ENCODE assay signal across 11 cellular contexts in the genomic region with DNA sequence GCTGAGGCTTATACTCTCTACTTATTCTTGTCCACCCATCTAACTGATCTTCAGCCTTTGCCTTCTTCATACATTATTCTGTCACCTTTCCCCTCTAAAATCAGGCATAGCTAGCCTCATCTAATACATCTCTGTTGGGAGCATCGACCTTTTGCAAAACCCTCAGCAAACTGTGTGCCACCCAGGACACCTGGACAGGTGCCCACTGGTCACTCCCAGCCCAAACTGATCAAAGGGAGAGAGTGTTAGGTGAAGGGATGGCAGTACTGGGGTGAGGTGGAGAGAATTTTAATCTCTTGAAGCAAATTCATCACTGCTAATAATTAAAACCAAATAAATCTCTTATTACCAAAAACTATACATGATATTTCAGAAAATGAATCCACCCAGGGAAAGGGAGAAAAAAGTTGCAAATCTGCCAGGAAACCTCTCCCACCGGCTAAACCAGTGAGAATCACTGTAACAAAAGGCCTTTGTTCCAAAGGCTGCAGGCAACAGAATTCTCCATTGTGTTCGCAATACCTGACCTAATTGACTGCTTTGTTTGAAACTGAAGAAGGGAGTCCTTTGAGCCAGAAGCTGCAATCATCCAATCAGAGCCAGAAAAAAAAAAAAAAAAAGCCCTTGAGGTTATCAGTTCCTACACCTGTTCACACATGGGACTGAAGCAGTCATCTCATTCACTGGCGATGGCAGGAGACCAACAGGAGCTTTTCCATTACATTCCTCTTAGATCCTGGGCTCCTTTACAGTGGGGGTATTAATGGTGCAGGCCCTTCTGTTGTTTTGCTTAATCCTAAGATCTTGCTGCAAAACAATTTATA.
DNase-seq lines count a peak whose midpoint lies in the region; ATAC-seq, FAIRE-seq and TF ChIP-seq lines count a peak whose summit lies in the region.
"Had no signal": no experiment of that assay in that cellular context is flagged by ENCODE, and none has a peak within 500 bp of the region (broad histone marks: within the 10 kb centered on the region; RNA-seq: fewer than 3 reads in every experiment).

No MANE protein-coding gene starts in this region.

- H3K4me1 ChIP-seq in pancreas = peaks cover 16 to 22% (median 19%) of the 10 kb centered on the region in 3 donors
- H3K4me1 ChIP-seq in naive thymus-derived CD4-positive, alpha-beta T cell (ENCODE audit: control insufficient read depth in 2 of 2, insufficient read depth in 2 of 2, low read length in 2 of 2) = no peaks in the 10 kb centered on the region

- no peak overlapping the region for H3K4me3 ChIP-seq in pancreas
- no peak overlapping the region for H3K4me3 ChIP-seq in naive thymus-derived CD4-positive, alpha-beta T cell (ENCODE audit: low read length)

- peak; percentile 66 for DNase-seq in HT-29 (ENCODE audit: low spot score)
- DNase-seq in NCI-H345 treated with DMSO at 0.1 percent for 48 hours (lab: John Stamatoyannopoulos, UW; ENCODE audit: unreplicated experiment) = peak; percentile 99
- DNase-seq in endothelial cell (ENCODE audit: low spot score) = peak; percentile 26
- DNase-seq in pancreas = peak in 4 of 6 donors; percentile 55 to 80 (median 76)
- no peak for DNase-seq in HEK293T (ENCODE audit: extremely low spot score)
- no peak for DNase-seq in activated T-cell treated with anti-CD3 and anti-CD28 coated beads, Interleukin-2, amount 50 U/mL, for 4 hours
- no peak for DNase-seq in naive thymus-derived CD4-positive, alpha-beta T cell
- DNase-seq: activated CD4-positive, alpha-beta T cell treated with anti-CD3 and anti-CD28 coated beads for 36 hours; HCEC 1CT had no signal

- peaks cover 46% of the 10 kb centered on the region for H3K36me3 Mint-ChIP-seq in endothelial cell (ENCODE audit: low read depth, unreplicated experiment)
- peaks cover 5% of the 10 kb centered on the region for H3K36me3 Mint-ChIP-seq in activated T-cell treated with anti-CD3 and anti-CD28 coated beads, Interleukin-2, amount 50 U/mL, for 4 hours (ENCODE audit: insufficient read depth)
- H3K36me3 Mint-ChIP-seq in naive thymus-derived CD4-positive, alpha-beta T cell = peaks cover 0 to 45% (median 15%) of the 10 kb centered on the region in 5 donors

- FAIRE-seq in pancreas (lab: Jason Lieb, UNC) = peak; percentile 5
- FAIRE-seq: astrocyte had no signal

- peak overlapping the region; percentile 65 to 78 (median 70) for H3K27ac ChIP-seq in pancreas
- H3K27ac ChIP-seq in naive thymus-derived CD4-positive, alpha-beta T cell (ENCODE audit: low read depth, low read length) = no peak overlapping the region

- H3K27me3 Mint-ChIP-seq in endothelial cell (ENCODE audit: unreplicated experiment) = peaks cover 3% of the 10 kb centered on the region
- H3K27me3 Mint-ChIP-seq in activated T-cell treated with anti-CD3 and anti-CD28 coated beads, Interleukin-2, amount 50 U/mL, for 4 hours (ENCODE audit: low read depth) = no peaks in the 10 kb centered on the region
- H3K27me3 Mint-ChIP-seq in naive thymus-derived CD4-positive, alpha-beta T cell = no peaks in the 10 kb centered on the region
- H3K27me3 Mint-ChIP-seq: activated CD4-positive, alpha-beta T cell treated with anti-CD3 and anti-CD28 coated beads for 36 hours had no signal

- no peaks in the 10 kb centered on the region for H3K9me3 Mint-ChIP-seq in endothelial cell (ENCODE audit: unreplicated experiment)
- no peaks in the 10 kb centered on the region for H3K9me3 Mint-ChIP-seq in activated T-cell treated with anti-CD3 and anti-CD28 coated beads, Interleukin-2, amount 50 U/mL, for 4 hours
- H3K9me3 Mint-ChIP-seq in naive thymus-derived CD4-positive, alpha-beta T cell = no peaks in the 10 kb centered on the region

- no peaks in the 10 kb centered on the region for H3K27me3 ChIP-seq in pancreas
- H3K27me3 ChIP-seq in naive thymus-derived CD4-positive, alpha-beta T cell (ENCODE audit: control insufficient read depth in 2 of 2, insufficient read depth in 2 of 2, low read length in 2 of 2) = no peaks in the 10 kb centered on the region

- 7 to 19% methylated on average over 4 of the region's 4 CpGs for WGBS in pancreas, 2 donors

- no peaks in the 10 kb centered on the region for H3K36me3 ChIP-seq in pancreas
- H3K36me3 ChIP-seq in naive thymus-derived CD4-positive, alpha-beta T cell (ENCODE audit: control insufficient read depth in 2 of 3, insufficient read depth in 3 of 3, low read length in 3 of 3) = no peaks in the 10 kb centered on the region

- peak; percentile 94 to 97 (median 95) for ATAC-seq in pancreas
- no peak for ATAC-seq in GM21423 (IDR thresholded peaks at IDR 0.05; ENCODE audit: unreplicated experiment)
- no peak for ATAC-seq in activated T-cell treated with anti-CD3 and anti-CD28 coated beads, Interleukin-2, amount 50 U/mL, for 4 hours
- ATAC-seq in naive thymus-derived CD4-positive, alpha-beta T cell = no peak
- ATAC-seq: activated CD4-positive, alpha-beta T cell treated with anti-CD3 and anti-CD28 coated beads for 36 hours had no signal

- peak overlapping the region; percentile 33 for H3K4me3 Mint-ChIP-seq in endothelial cell (ENCODE audit: unreplicated experiment)
- no peak overlapping the region for H3K4me3 Mint-ChIP-seq in activated T-cell treated with anti-CD3 and anti-CD28 coated beads, Interleukin-2, amount 50 U/mL, for 4 hours
- H3K4me3 Mint-ChIP-seq in naive thymus-derived CD4-positive, alpha-beta T cell = no peak overlapping the region
- H3K4me3 Mint-ChIP-seq: activated CD4-positive, alpha-beta T cell treated with anti-CD3 and anti-CD28 coated beads for 36 hours had no signal

- TF ChIP-seq CTCF in endothelial cell (IDR thresholded peaks at IDR 0.05; ENCODE audit: unreplicated experiment) (no peak), pancreas (IDR thresholded peaks at IDR 0.05) (no peak)

- POLR2A ChIA-PET in HEK293T (lab: Yijun Ruan, JAX) = no interaction called here
- POLR2A ChIA-PET in naive thymus-derived CD4-positive, alpha-beta T cell (lab: Charles Lee) = no interaction called here

- CTCF ChIA-PET in HEK293T (lab: Yijun Ruan, JAX) = no interaction called here
- CTCF ChIA-PET in naive thymus-derived CD4-positive, alpha-beta T cell (lab: Charles Lee) = no interaction called here

- H3K4me1 Mint-ChIP-seq in endothelial cell (ENCODE audit: unreplicated experiment) = peaks cover 34% of the 10 kb centered on the region
- peaks cover 8% of the 10 kb centered on the region for H3K4me1 Mint-ChIP-seq in activated T-cell treated with anti-CD3 and anti-CD28 coated beads, Interleukin-2, amount 50 U/mL, for 4 hours (ENCODE audit: low read depth)
- peaks cover 2 to 18% (median 11%) of the 10 kb centered on the region in 7 donors for H3K4me1 Mint-ChIP-seq in naive thymus-derived CD4-positive, alpha-beta T cell

- peak overlapping the region; percentile 88 for H3K27ac Mint-ChIP-seq in endothelial cell (ENCODE audit: unreplicated experiment)
- no peak overlapping the region for H3K27ac Mint-ChIP-seq in naive thymus-derived CD4-positive, alpha-beta T cell
- H3K27ac Mint-ChIP-seq: activated CD4-positive, alpha-beta T cell treated with anti-CD3 and anti-CD28 coated beads for 36 hours had no signal

- H3K9me3 ChIP-seq in pancreas = no peaks in the 10 kb centered on the region
- H3K9me3 ChIP-seq in naive thymus-derived CD4-positive, alpha-beta T cell (ENCODE audit: control insufficient read depth in 2 of 3, low read length in 3 of 3) = no peaks in the 10 kb centered on the region

- intact Hi-C loops in pancreas (cut with DNase I) = no loop called here
- intact Hi-C loops in naive thymus-derived CD4-positive, alpha-beta T cell (cut with micrococcal nuclease) = no loop called here

TF ChIP-seq in HEK293T, 16 proteins besides CTCF, POLR2A, EP300 and RAD21:
- TF ChIP-seq SP1 (IDR thresholded peaks at IDR 0.05) (no peak), NFRKB (IDR thresholded peaks at IDR 0.05) (no peak), ELF4 (IDR thresholded peaks at IDR 0.05) (no peak), L3MBTL2 (conservative IDR thresholded peaks at IDR 0.05) (no peak), PKNOX1 (IDR thresholded peaks at IDR 0.05) (no peak), ZNF384 (IDR thresholded peaks at IDR 0.05) (no peak), FOXM1 (IDR thresholded peaks at IDR 0.05; ENCODE audit: borderline replicate concordance) (no peak), LEF1 (IDR thresholded peaks at IDR 0.05; ENCODE audit: borderline replicate concordance) (no peak), CTBP1 (IDR thresholded peaks at IDR 0.05; ENCODE audit: borderline replicate concordance) (no peak), HDGF (IDR thresholded peaks at IDR 0.05; ENCODE audit: borderline replicate concordance) (no peak), BHLHE40 (IDR thresholded peaks at IDR 0.05; ENCODE audit: borderline replicate concordance) (no peak), ARNT (IDR thresholded peaks at IDR 0.05) (no peak), FOXA1 (IDR thresholded peaks at IDR 0.05) (no peak), FOXK2 (IDR thresholded peaks at IDR 0.05) (no peak)

Comparison
In these comparisons a context has a peak if more than half of its experiments do, and no peak if none do; other contexts are left out.
1. DNase-seq: peak in HT-29 (single experiment), NCI-H345 treated with DMSO at 0.1 percent for 48 hours (single experiment), endothelial cell (single experiment) and pancreas (4 of 6); none in HEK293T (single experiment), activated T-cell treated with anti-CD3 and anti-CD28 coated beads, Interleukin-2, amount 50 U/mL, for 4 hours (single experiment) and naive thymus-derived CD4-positive, alpha-beta T cell (0 of 9).
2. ATAC-seq: peak in pancreas (4 of 4); none in GM21423 (single experiment), activated T-cell treated with anti-CD3 and anti-CD28 coated beads, Interleukin-2, amount 50 U/mL, for 4 hours (0 of 2) and naive thymus-derived CD4-positive, alpha-beta T cell (single experiment).